Comparison of ENCODE assay signal across 8 cellular contexts in the genomic region with DNA sequence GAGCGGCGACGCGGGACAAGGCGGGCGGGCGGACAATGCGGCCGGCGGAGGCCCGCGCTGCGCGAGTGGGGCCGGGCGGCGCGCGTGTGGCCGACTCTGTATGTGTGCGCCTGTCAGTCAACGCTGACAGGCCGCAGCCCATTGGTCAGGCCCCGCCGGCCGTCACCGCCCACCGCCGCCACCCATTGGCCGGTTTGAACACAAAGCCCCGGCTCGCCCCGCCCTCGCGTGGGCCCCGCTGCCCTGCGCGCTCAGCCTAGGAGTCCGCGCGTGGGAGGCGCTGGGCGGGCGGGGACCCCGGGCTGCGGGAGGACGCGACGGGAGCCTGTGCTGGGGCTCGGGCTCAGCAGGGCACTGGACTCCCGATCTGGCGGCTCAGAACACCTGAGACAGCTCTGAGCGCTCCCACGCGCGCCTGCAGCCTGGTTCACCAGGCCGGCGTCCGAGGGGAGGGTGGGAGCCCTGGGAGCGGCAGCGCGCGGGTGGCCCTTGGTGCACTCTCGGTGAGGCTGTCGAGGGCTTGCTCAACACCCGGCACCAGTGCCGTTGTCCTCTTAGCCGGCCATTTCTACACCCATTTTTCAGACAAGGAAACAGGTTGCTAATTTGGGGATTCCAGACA. TPM values are rescaled to one million over a fixed set of nuclear protein-coding genes. Genes with fewer than 3 reads are reported as not detected.
A peak's percentile ranks its signal among the peaks of the same experiment; 100 is the strongest.
DNase-seq lines count a peak whose midpoint lies in the region; ATAC-seq lines count a peak whose summit lies in the region.

A gene with protein sequence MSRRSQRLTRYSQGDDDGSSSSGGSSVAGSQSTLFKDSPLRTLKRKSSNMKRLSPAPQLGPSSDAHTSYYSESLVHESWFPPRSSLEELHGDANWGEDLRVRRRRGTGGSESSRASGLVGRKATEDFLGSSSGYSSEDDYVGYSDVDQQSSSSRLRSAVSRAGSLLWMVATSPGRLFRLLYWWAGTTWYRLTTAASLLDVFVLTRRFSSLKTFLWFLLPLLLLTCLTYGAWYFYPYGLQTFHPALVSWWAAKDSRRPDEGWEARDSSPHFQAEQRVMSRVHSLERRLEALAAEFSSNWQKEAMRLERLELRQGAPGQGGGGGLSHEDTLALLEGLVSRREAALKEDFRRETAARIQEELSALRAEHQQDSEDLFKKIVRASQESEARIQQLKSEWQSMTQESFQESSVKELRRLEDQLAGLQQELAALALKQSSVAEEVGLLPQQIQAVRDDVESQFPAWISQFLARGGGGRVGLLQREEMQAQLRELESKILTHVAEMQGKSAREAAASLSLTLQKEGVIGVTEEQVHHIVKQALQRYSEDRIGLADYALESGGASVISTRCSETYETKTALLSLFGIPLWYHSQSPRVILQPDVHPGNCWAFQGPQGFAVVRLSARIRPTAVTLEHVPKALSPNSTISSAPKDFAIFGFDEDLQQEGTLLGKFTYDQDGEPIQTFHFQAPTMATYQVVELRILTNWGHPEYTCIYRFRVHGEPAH (minus strand): TSS at position 88 of the 622 bp plus-strand sequence. CDS start 3,370 bp downstream, outside the sequence.

- peak within 1 kb of the TSS; percentile 71 for H3K9ac ChIP-seq in HUES64 (ENCODE audit: low read depth, low read length)

- H3K9me3 ChIP-seq in HUES64 (ENCODE audit: insufficient read depth, low read depth, low read length) = no peaks in the 10 kb centered on the region
- no peaks in the 10 kb centered on the region for H3K9me3 ChIP-seq in neuron (ENCODE audit: low read length)

- 2% methylated on average over 68 of the region's 68 CpGs for WGBS in HUES64

- in situ Hi-C loops in SK-MEL-5 (cut with HindIII; ENCODE audit: low pct_unique_long_range_greater_than_20kb, low sequenced_read_pairs) = no loop called here

- DNase-seq in DMS 273 (lab: John Stamatoyannopoulos, UW; ENCODE audit: unreplicated experiment) = peak; percentile 83
- peak; percentile 84 for DNase-seq in SK-MEL-5 (ENCODE audit: low read depth, low spot score)
- peak; percentile 71 to 93 (median 83) for DNase-seq in activated naive CD4-positive, alpha-beta T cell (lab: John Stamatoyannopoulos, UW)
- peak; percentile 70 for DNase-seq in foreskin melanocyte
- peak; percentile 75 for DNase-seq in stromal cell of bone marrow (ENCODE audit: low read depth)

- peaks cover 7% of the 10 kb centered on the region for H3K4me1 ChIP-seq in HUES64 (ENCODE audit: insufficient read depth, low read length)
- peaks cover 39% of the 10 kb centered on the region for H3K4me1 ChIP-seq in neuron (ENCODE audit: insufficient read depth, low read length)

- ATAC-seq in GM21360 (IDR thresholded peaks at IDR 0.05; ENCODE audit: unreplicated experiment) = peak; percentile 65

- H3K27me3 ChIP-seq in HUES64 (ENCODE audit: insufficient read depth, low read length) (0 out of 2 replicates have a peak, but pooled peaks cover 7% of the 10 kb centered on the region), neuron (ENCODE audit: insufficient read depth, low read length) (no peaks in the 10 kb centered on the region)

- H3K4me3 ChIP-seq in HUES64 (ENCODE audit: low read length) (peak within 1 kb of the TSS; percentile 64), neuron (ENCODE audit: low read length) (peak within 1 kb of the TSS; percentile 59)

- peak within 1 kb of the TSS; percentile 50; the same call in 1 of the 2 replicates for H3K27ac ChIP-seq in HUES64 (ENCODE audit: low read depth, low read length)

- no peaks in the 10 kb centered on the region for H3K36me3 ChIP-seq in HUES64 (ENCODE audit: insufficient read depth, low read length)
- peaks cover 17% of the 10 kb centered on the region for H3K36me3 ChIP-seq in neuron (ENCODE audit: insufficient read depth, low read length)

- peak within 1 kb of the TSS; percentile 69 for H2AFZ ChIP-seq in neuron (ENCODE audit: low read depth, low read length)

RNA-seq across cellular contexts. Expression of the gene that starts here (rescaled TPM):
- polyA plus RNA-seq in HUES64 (2013, experiment 1 of 2) = 9.0 TPM
- 13.0 TPM for polyA plus RNA-seq in HUES64 (2013, experiment 2 of 2)
- 30.0 and 30.7 TPM in 2 replicates for total RNA-seq in SK-MEL-5 (2014; rRNA removed; shearing (Covaris generic))
- 75.1 and 75.5 TPM in 2 replicates for polyA plus RNA-seq in SK-MEL-5 (2015; cell fraction: cytosol; rRNA removed)
- polyA plus RNA-seq in SK-MEL-5 (2015; cell fraction: nucleus; rRNA removed) = 41.0 and 69.5 TPM in 2 replicates

Comparison
In these comparisons a context has a peak if more than half of its experiments do, and no peak if none do; other contexts are left out.
1. Peak in every context shown above with its lines: DNase-seq, ATAC-seq, H3K4me3 ChIP-seq and H3K27ac ChIP-seq.